8 cellular contexts compared by ENCODE assay signal in genomic region chr4:81844717-81845116, GRCh38.
DNase-seq lines count a peak whose midpoint lies in the region; ATAC-seq lines count a peak whose summit lies in the region.

No MANE protein-coding gene starts in this region.

- ATAC-seq in GM19351 (IDR thresholded peaks at IDR 0.05; ENCODE audit: unreplicated experiment): peak; percentile 89
- peak; percentile 87 for ATAC-seq in HG03565 (IDR thresholded peaks at IDR 0.05; ENCODE audit: unreplicated experiment)
- peak; percentile 96 for ATAC-seq in effector memory CD8-positive, alpha-beta T cell (replicated peaks)

- no peak overlapping the region for H3K4me3 Mint-ChIP-seq in effector memory CD8-positive, alpha-beta T cell

- no peak overlapping the region for H3K27ac Mint-ChIP-seq in effector memory CD8-positive, alpha-beta T cell

- H3K4me1 Mint-ChIP-seq in effector memory CD8-positive, alpha-beta T cell (ENCODE audit: low read depth in 2 of 2): no peaks in the 10 kb centered on the region

- no peaks in the 10 kb centered on the region for H3K36me3 Mint-ChIP-seq in effector memory CD8-positive, alpha-beta T cell (ENCODE audit: insufficient read depth)

- no peaks in the 10 kb centered on the region for H3K27me3 Mint-ChIP-seq in effector memory CD8-positive, alpha-beta T cell

- DNase-seq in CD1c-positive myeloid dendritic cell (ENCODE audit: extremely low spot score) (peak; percentile 83), NCI-H526 (lab: John Stamatoyannopoulos, UW) (peak; percentile 23 to 61), medulla oblongata (ENCODE audit: extremely low spot score) (peak; percentile 93)
- peak; percentile 67 to 74 for DNase-seq in activated CD4-positive, alpha-beta T cell treated with anti-CD3 and anti-CD28 coated beads, Interleukin-2, amount 50 U/mL, for 48 hours
- peak; percentile 68 to 78 (median 71) for DNase-seq in effector memory CD8-positive, alpha-beta T cell
- peak; percentile 12 to 65 for DNase-seq in stimulated activated CD8-positive, alpha-beta memory T cell treated with anti-CD3 and anti-CD28 coated beads, Interleukin-15, amount 100 ng/mL, for 4 hours (ENCODE audit: low read depth in 2 of 2)

- no peaks in the 10 kb centered on the region for H3K9me3 Mint-ChIP-seq in effector memory CD8-positive, alpha-beta T cell

Comparison
In these comparisons a context has a peak if more than half of its experiments do, and no peak if none do; other contexts are left out.
1. Peak in every context shown above with its lines: DNase-seq and ATAC-seq.
2. DNase-seq: peak in every context shown above with its lines; median percentile 93 in medulla oblongata; 83 in CD1c-positive myeloid dendritic cell; 71 in effector memory CD8-positive, alpha-beta T cell; 70 in activated CD4-positive, alpha-beta T cell treated with anti-CD3 and anti-CD28 coated beads, Interleukin-2, amount 50 U/mL, for 48 hours; 42 in NCI-H526; 38 in stimulated activated CD8-positive, alpha-beta memory T cell treated with anti-CD3 and anti-CD28 coated beads, Interleukin-15, amount 100 ng/mL, for 4 hours.